Comparison of ENCODE assay signal across 8 cellular contexts in genomic region chr1:197180252-197180878, GRCh38. TPM values are rescaled to one million over a fixed set of nuclear protein-coding genes. Genes with fewer than 3 reads are reported as not detected.
DNase-seq lines count a peak whose midpoint lies in the region; ATAC-seq, FAIRE-seq and TF ChIP-seq lines count a peak whose summit lies in the region.
"Had no signal": no experiment of that assay in that cellular context is flagged by ENCODE, and none has a peak within 500 bp of the region (broad histone marks: within the 10 kb centered on the region; RNA-seq: fewer than 3 reads in every experiment).

No MANE protein-coding gene starts in this region.

- H3K27ac Mint-ChIP-seq in naive thymus-derived CD4-positive, alpha-beta T cell, result no peak overlapping the region

- H3K4me1 ChIP-seq in PC-9 (replicated peaks; ENCODE audit: insufficient read depth) (peaks cover 24% of the 10 kb centered on the region), H1 (replicated peaks in 1 of 4; ENCODE audit: control insufficient read depth in 3 of 4, insufficient read depth in 4 of 4, low read length in 3 of 4) (no peaks in the 10 kb centered on the region)
- no peaks in the 10 kb centered on the region for H3K4me1 ChIP-seq in naive thymus-derived CD4-positive, alpha-beta T cell (ENCODE audit: control insufficient read depth in 2 of 2, insufficient read depth in 2 of 2, low read length in 2 of 2)

- peaks cover 8% of the 10 kb centered on the region; the same call in 1 of the 2 replicates for H3F3A ChIP-seq in PC-9 (ENCODE audit: insufficient read depth, low read depth)

- H2AFZ ChIP-seq in PC-9, result no peak overlapping the region
- no peak overlapping the region for H2AFZ ChIP-seq in H1 (ENCODE audit: low read length)

- H4K8ac ChIP-seq in H1 (ENCODE audit: extremely low read depth, insufficient read depth, low read length), result no peak overlapping the region

- no peaks in the 10 kb centered on the region for H3K27me3 Mint-ChIP-seq in naive thymus-derived CD4-positive, alpha-beta T cell

- H3K18ac ChIP-seq in H1 (ENCODE audit: extremely low read depth, low read length), result no peak overlapping the region

- H2BK120ac ChIP-seq in H1 (replicated peaks; ENCODE audit: low read depth, low read length), result no peak overlapping the region

- TF ChIP-seq CTCF in PC-9 (conservative IDR thresholded peaks at IDR 0.05), result peak; percentile 79
- peak in 2 of 3 experiments; percentile 54 to 59; a peak in 2 of 4 replicates for TF ChIP-seq CTCF in H1 (IDR thresholded peaks at IDR 0.05; ENCODE audit: control extremely low read depth in 1 of 3, insufficient read depth in 1 of 3, low read depth in 1 of 3, low read length in 3 of 3)

- peaks cover 2 to 8% (median 3%) of the 10 kb centered on the region in 7 donors for H3K4me1 Mint-ChIP-seq in naive thymus-derived CD4-positive, alpha-beta T cell

- no peak for TF ChIP-seq EP300 in H1 (IDR thresholded peaks at IDR 0.05; ENCODE audit: borderline replicate concordance in 1 of 2, low read depth in 2 of 2, low read length in 2 of 2)

- H3K56ac ChIP-seq in H1 (replicated peaks; ENCODE audit: insufficient read length, low read depth, low read length), result no peak overlapping the region

- no peak overlapping the region for H3K4me3 Mint-ChIP-seq in naive thymus-derived CD4-positive, alpha-beta T cell
- H3K4me3 Mint-ChIP-seq: activated T-cell treated with anti-CD3 and anti-CD28 coated beads, Interleukin-2, amount 50 U/mL, for 4 hours had no signal

- POLR2A ChIA-PET in PC-9 (lab: Charles Lee; ENCODE audit: unreplicated experiment) (interaction anchor here (0.7 kb wide), 1 partner anchor 1275 kb away, joined by 4 read pairs; no protein-coding TSS in a partner anchor), H1 (lab: Charles Lee; ENCODE audit: partially characterized antibody) (no interaction called here)
- POLR2A ChIA-PET in naive thymus-derived CD4-positive, alpha-beta T cell (lab: Charles Lee), result no interaction called here

- FAIRE-seq in G401.6 (lab: Jason Lieb, UNC) (peak; percentile 86), H1 (lab: Jason Lieb, UNC) (no peak)

- intact Hi-C loops in PC-9 (cut with micrococcal nuclease; ENCODE audit: unreplicated experiment), result loop anchor here (1.0 to 10.0 kb wide), 2 partner anchors 144 to 177 kb away; no protein-coding TSS in a partner anchor
- intact Hi-C loops in naive thymus-derived CD4-positive, alpha-beta T cell (cut with micrococcal nuclease), result loop anchor here (1.0 to 10.0 kb wide), 10 partner anchors 44 to 456 kb away; partner anchors contain the start of gene CRB1 (in 1 of the 2)

- H3K27me3 ChIP-seq in PC-9 (ENCODE audit: insufficient read depth, low read depth) (no peaks in the 10 kb centered on the region), H1 (replicated peaks in 1 of 4; ENCODE audit: control insufficient read depth in 3 of 4, extremely low read depth in 1 of 4, insufficient read depth in 3 of 4, low read length in 3 of 4) (no peaks in the 10 kb centered on the region)
- H3K27me3 ChIP-seq in naive thymus-derived CD4-positive, alpha-beta T cell (ENCODE audit: control insufficient read depth in 2 of 2, insufficient read depth in 2 of 2, low read length in 2 of 2), result no peaks in the 10 kb centered on the region

- no peak overlapping the region for H2BK15ac ChIP-seq in H1 (ENCODE audit: low read length)

- no peak overlapping the region for H3K4ac ChIP-seq in H1 (replicated peaks; ENCODE audit: insufficient read length, low read depth, low read length)

- peak; percentile 67 for DNase-seq in HS-5 (ENCODE audit: low read depth)
- DNase-seq in PC-9, result peak in 1 of 2 experiments; percentile 63
- DNase-seq in H1 (ENCODE audit: low read depth in 1 of 2, low spot score in 2 of 2), result no peak
- peak in 5 of 9 donors; percentile 24 to 45 (median 30) for DNase-seq in naive thymus-derived CD4-positive, alpha-beta T cell
- DNase-seq in HK-2 (ENCODE audit: unreplicated experiment), result no peak
- DNase-seq: activated T-cell treated with anti-CD3 and anti-CD28 coated beads, Interleukin-2, amount 50 U/mL, for 4 hours had no signal

- H3K79me1 ChIP-seq in H1 (ENCODE audit: low read depth, low read length), result no peaks in the 10 kb centered on the region

- H2BK5ac ChIP-seq in H1 (ENCODE audit: low read depth, low read length), result no peak overlapping the region

- 92% methylated on average over 3 of the region's 3 CpGs; no CpG with 5 or more reads in 1 of the 2 experiments for WGBS in H1 (ENCODE audit: extremely low coverage in 1 of 2, insufficient coverage in 1 of 2, insufficient read length in 1 of 2, insufficient replicate concordance in 2 of 2, low coverage in 1 of 2, low lambda C conversion rate in 2 of 2, missing lambda C conversion rate in 1 of 2), 2 experiments

- no peaks in the 10 kb centered on the region for H3K9me3 Mint-ChIP-seq in naive thymus-derived CD4-positive, alpha-beta T cell
- H3K9me3 Mint-ChIP-seq: activated T-cell treated with anti-CD3 and anti-CD28 coated beads, Interleukin-2, amount 50 U/mL, for 4 hours had no signal

- H3K27ac ChIP-seq in PC-9 (no peak overlapping the region), H1 (ENCODE audit: low read depth, low read length) (no peak overlapping the region)
- no peak overlapping the region for H3K27ac ChIP-seq in naive thymus-derived CD4-positive, alpha-beta T cell (ENCODE audit: low read depth, low read length)

- no peak overlapping the region for H2BK20ac ChIP-seq in H1 (ENCODE audit: low read length)

- peaks cover 4% of the 10 kb centered on the region; the same call in 1 of the 2 replicates for H3K9me2 ChIP-seq in PC-9 (ENCODE audit: insufficient read depth)

- no peak overlapping the region for H2AK5ac ChIP-seq in H1 (ENCODE audit: low read depth, low read length)

- no peak overlapping the region for H3K14ac ChIP-seq in H1 (ENCODE audit: insufficient read length)

- no peak overlapping the region for H4K5ac ChIP-seq in H1 (ENCODE audit: insufficient read length, low read depth, low read length)

- TF ChIP-seq POLR2A in H1 (IDR thresholded peaks at IDR 0.05; ENCODE audit: control extremely low read depth in 1 of 2, low read depth in 2 of 2, low read length in 2 of 2), result no peak

- peak; percentile 44 for ATAC-seq in GM21390 (IDR thresholded peaks at IDR 0.05; ENCODE audit: unreplicated experiment)
- ATAC-seq in naive thymus-derived CD4-positive, alpha-beta T cell, result peak; percentile 70

- H3K4me3 ChIP-seq in PC-9, result no peak overlapping the region
- no peak overlapping the region for H3K4me3 ChIP-seq in H1 (ENCODE audit: extremely low read depth in 1 of 4, insufficient read depth in 2 of 4, low read depth in 3 of 4, low read length in 4 of 4)
- no peak overlapping the region for H3K4me3 ChIP-seq in naive thymus-derived CD4-positive, alpha-beta T cell (ENCODE audit: low read length)

- CTCF ChIA-PET in PC-9 (lab: Charles Lee), result interaction anchor here (1.0 kb wide), 1 partner anchor 176 kb away, joined by 12 read pairs; no protein-coding TSS in a partner anchor
- CTCF ChIA-PET in H1 (lab: Charles Lee; ENCODE audit: partially characterized antibody), result interaction anchor here (0.6 to 3.9 kb wide), 26 partner anchors 9 to 269 kb away, joined by 3 to 47 read pairs (median 4); partner anchors contain the start of gene CRB1
- CTCF ChIA-PET in naive thymus-derived CD4-positive, alpha-beta T cell (lab: Charles Lee), result interaction anchor here (0.7 to 2.3 kb wide), 7 partner anchors 9 to 177 kb away, joined by 3 to 26 read pairs (median 4); no protein-coding TSS in a partner anchor

- H4K91ac ChIP-seq in H1 (replicated peaks; ENCODE audit: insufficient read length, low read length), result no peak overlapping the region

- H3K9ac ChIP-seq in H1 (replicated peaks in 1 of 4; ENCODE audit: extremely low read depth in 1 of 4, low read depth in 3 of 4, low read length in 3 of 4), result no peak overlapping the region

- peaks cover 0 to 36% (median 11%) of the 10 kb centered on the region in 5 donors for H3K36me3 Mint-ChIP-seq in naive thymus-derived CD4-positive, alpha-beta T cell

- no peaks in the 10 kb centered on the region for H3K79me2 ChIP-seq in PC-9 (ENCODE audit: low read depth)
- no peaks in the 10 kb centered on the region for H3K79me2 ChIP-seq in H1 (ENCODE audit: control insufficient read depth in 1 of 2, insufficient read depth in 2 of 2, low read length in 2 of 2)

- BruUV-seq in PC-9 (replicated peaks; lab: Mats Ljungman, UMichigan), result no TSS peak

- H4K20me1 ChIP-seq in PC-9 (ENCODE audit: insufficient read depth), result no peaks in the 10 kb centered on the region
- peaks cover 0 to 1% of the 10 kb centered on the region in 2 experiments for H4K20me1 ChIP-seq in H1 (replicated peaks in 1 of 2; ENCODE audit: control insufficient read depth in 1 of 2, insufficient read depth in 2 of 2, low read length in 2 of 2)

- no peak overlapping the region for H2BK12ac ChIP-seq in H1 (ENCODE audit: low read depth, low read length)

- H3K4me2 ChIP-seq in PC-9 (no peak overlapping the region), H1 (ENCODE audit: insufficient read depth in 1 of 2, low read depth in 2 of 2, low read length in 2 of 2) (no peak overlapping the region)

- TF ChIP-seq RAD21 in H1 (IDR thresholded peaks at IDR 0.05 in 1 of 2, conservative IDR thresholded peaks at IDR 0.05 in 1 of 2; ENCODE audit: low read depth in 2 of 2, low read length in 2 of 2), result peak; percentile 78 to 79

- H3K23ac ChIP-seq in H1 (ENCODE audit: insufficient read length), result no peak overlapping the region

- H3K36me3 ChIP-seq in PC-9 (ENCODE audit: low read depth), result peaks cover 52% of the 10 kb centered on the region
- H3K36me3 ChIP-seq in H1 (ENCODE audit: control insufficient read depth in 2 of 4, insufficient read depth in 4 of 4, low read length in 3 of 4), result peaks cover 0 to 25% (median 4%) of the 10 kb centered on the region in 4 experiments; a peak in 2 of 8 replicates
- peaks cover 6 to 47% (median 8%) of the 10 kb centered on the region in 3 experiments for H3K36me3 ChIP-seq in naive thymus-derived CD4-positive, alpha-beta T cell (ENCODE audit: control insufficient read depth in 2 of 3, insufficient read depth in 3 of 3, low read length in 3 of 3)

- H3K9me3 ChIP-seq in PC-9 (ENCODE audit: insufficient read depth, low read depth) (no peaks in the 10 kb centered on the region), H1 (ENCODE audit: insufficient read depth in 2 of 2, low read depth in 1 of 2, low read length in 1 of 2) (no peaks in the 10 kb centered on the region)
- H3K9me3 ChIP-seq in naive thymus-derived CD4-positive, alpha-beta T cell (ENCODE audit: control insufficient read depth in 2 of 3, low read length in 3 of 3), result no peaks in the 10 kb centered on the region

- no peaks in the 10 kb centered on the region for H3K23me2 ChIP-seq in H1 (ENCODE audit: low read depth, low read length)

RNA-seq across cellular contexts. Expression of gene ZBTB41, which starts 20.7 kb away (rescaled TPM):
- 16.3 and 19.0 TPM in 2 replicates for total RNA-seq in PC-9 (2021)
- total RNA-seq in H1 (2021; fragmentation: NEBNext Ultra II Directional; extraction: Animal tissue kit (Norgen Biotek cat#: 25700)), result 5.6 TPM in 2 replicates
- 0.46 and 0.63 TPM in 2 replicates for polyA plus RNA-seq in H1 (2011; rRNA removed)
- polyA plus RNA-seq in H1 (2011; cell fraction: cytosol; rRNA removed), result 0.88 TPM
- polyA plus RNA-seq in H1 (2011; cell fraction: nucleus; rRNA removed), result 1.5 TPM
- 0.71 to 1.8 TPM (median 0.94 TPM) in 4 replicates for polyA plus RNA-seq in H1 (2012, experiment 1 of 2)
- polyA plus RNA-seq in H1 (2012, experiment 2 of 2), result 0.12 TPM
- polyA plus RNA-seq in H1 (2013, experiment 1 of 2), result 2.0 TPM
- polyA plus RNA-seq in H1 (2013, experiment 2 of 2), result 1.6 TPM
- 7.4 and 12.2 TPM in 2 replicates for polyA minus RNA-seq in H1 (2011; rRNA and poly(A)+ RNA removed)
- 2.6 TPM for polyA minus RNA-seq in H1 (2011; cell fraction: cytosol; rRNA and poly(A)+ RNA removed)
- polyA minus RNA-seq in H1 (2011; cell fraction: nucleus; rRNA and poly(A)+ RNA removed), result 16.0 TPM
- total RNA-seq in naive thymus-derived CD4-positive, alpha-beta T cell, result 10 to 100 TPM in 2 of 5 experiments, 1 to 10 TPM in 3; 5.9 to 13.6 (median 7.2) TPM
- polyA plus RNA-seq in naive thymus-derived CD4-positive, alpha-beta T cell, result 1 to 10 TPM; 3.4 to 4.2 TPM

RNA-seq across cellular contexts. Expression of gene ASPM, which starts 33.9 kb away (rescaled TPM):
- total RNA-seq in PC-9 (2021), result 38.6 and 57.6 TPM in 2 replicates
- 48.8 and 50.3 TPM in 2 replicates for total RNA-seq in H1 (2021; fragmentation: NEBNext Ultra II Directional; extraction: Animal tissue kit (Norgen Biotek cat#: 25700))
- polyA plus RNA-seq in H1 (2011; rRNA removed), result 3.3 and 5.1 TPM in 2 replicates
- polyA plus RNA-seq in H1 (2011; cell fraction: cytosol; rRNA removed), result 8.3 TPM
- 6.5 TPM for polyA plus RNA-seq in H1 (2011; cell fraction: nucleus; rRNA removed)
- 9.4 to 25.1 TPM (median 13.7 TPM) in 4 replicates for polyA plus RNA-seq in H1 (2012, experiment 1 of 2)
- polyA plus RNA-seq in H1 (2012, experiment 2 of 2), result 1.2 TPM
- 45.8 TPM for polyA plus RNA-seq in H1 (2013, experiment 1 of 2)
- 39.0 TPM for polyA plus RNA-seq in H1 (2013, experiment 2 of 2)
- 20.2 and 28.9 TPM in 2 replicates for polyA minus RNA-seq in H1 (2011; rRNA and poly(A)+ RNA removed)
- 21.5 TPM for polyA minus RNA-seq in H1 (2011; cell fraction: cytosol; rRNA and poly(A)+ RNA removed)
- polyA minus RNA-seq in H1 (2011; cell fraction: nucleus; rRNA and poly(A)+ RNA removed), result 54.4 TPM
- 10 to 100 TPM in 1 of 5 experiments, under 1 TPM in 4; 0.08 to 48.8 (median 0.24) TPM for total RNA-seq in naive thymus-derived CD4-positive, alpha-beta T cell
- polyA plus RNA-seq in naive thymus-derived CD4-positive, alpha-beta T cell, result under 1 TPM in 1 of 2 donors, not detected in 1; 0.03 TPM

Comparison
In these comparisons a context has a peak if more than half of its experiments do, and no peak if none do; other contexts are left out.
1. DNase-seq: peak in HS-5 (single experiment) and naive thymus-derived CD4-positive, alpha-beta T cell (5 of 9); none in H1 (0 of 2) and HK-2 (single experiment).